10 cellular contexts compared by ENCODE assay signal in genomic region chr5:58545912-58546311, GRCh38. TPM values are rescaled to one million over a fixed set of nuclear protein-coding genes. Genes with fewer than 3 reads are reported as not detected.
DNase-seq lines count a peak whose midpoint lies in the region; ATAC-seq lines count a peak whose summit lies in the region.
"Had no signal": no experiment of that assay in that cellular context is flagged by ENCODE, and none has a peak within 500 bp of the region (broad histone marks: within the 10 kb centered on the region; RNA-seq: fewer than 3 reads in every experiment).

No MANE protein-coding gene starts in this region.

- DNase-seq in AML-193 (lab: John Stamatoyannopoulos, UW) (peak; percentile 84 to 90), RPMI7951 (ENCODE audit: low read depth) (peak; percentile 4), NCI-H1417 treated with DMSO at 0.1 percent for 48 hours (lab: John Stamatoyannopoulos, UW) (no peak), HuH-7 (ENCODE audit: low spot score) (no peak), ureter (ENCODE audit: low spot score) (no peak)
- no peak for DNase-seq in stimulated activated CD4-positive, alpha-beta T cell treated with anti-CD3 and anti-CD28 coated beads, Interleukin-12 subunit alpha, Interleukin-12 subunit beta, amount 100 ng/mL, for 4 hours
- DNase-seq: activated naive CD4-positive, alpha-beta T cell treated with anti-CD3 and anti-CD28 coated beads for 36 hours; erythroblast had no signal

- ATAC-seq in GM19372 (IDR thresholded peaks at IDR 0.05; ENCODE audit: low read depth, unreplicated experiment): peak; percentile 86
- peak; percentile 99 for ATAC-seq in HG03097 (IDR thresholded peaks at IDR 0.05; ENCODE audit: low FRiP score, unreplicated experiment)

RNA-seq across cellular contexts. Expression of gene RAB3C, which starts 37.0 kb away (rescaled TPM):
- total RNA-seq in RPMI7951 (2014; rRNA removed; shearing (Covaris generic)): not detected in 2 replicates
- total RNA-seq in ureter: 5.8 TPM
- total RNA-seq: activated naive CD4-positive, alpha-beta T cell treated with anti-CD3 and anti-CD28 coated beads for 36 hours had no signal

RNA-seq across cellular contexts. Expression of gene GAPT, which starts 54.7 kb away (rescaled TPM):
- total RNA-seq in RPMI7951 (2014; rRNA removed; shearing (Covaris generic)): not detected in 2 replicates
- total RNA-seq in ureter: 0.44 TPM
- total RNA-seq: activated naive CD4-positive, alpha-beta T cell treated with anti-CD3 and anti-CD28 coated beads for 36 hours had no signal

Comparison
In these comparisons a context has a peak if more than half of its experiments do, and no peak if none do; other contexts are left out.
1. DNase-seq: peak in AML-193 (2 of 2) and RPMI7951 (single experiment); none in NCI-H1417 treated with DMSO at 0.1 percent for 48 hours (single experiment), stimulated activated CD4-positive, alpha-beta T cell treated with anti-CD3 and anti-CD28 coated beads, Interleukin-12 subunit alpha, Interleukin-12 subunit beta, amount 100 ng/mL, for 4 hours (single experiment), HuH-7 (single experiment) and ureter (single experiment).